Comparison of ENCODE assay signal across 24 cellular contexts in the genomic region with DNA sequence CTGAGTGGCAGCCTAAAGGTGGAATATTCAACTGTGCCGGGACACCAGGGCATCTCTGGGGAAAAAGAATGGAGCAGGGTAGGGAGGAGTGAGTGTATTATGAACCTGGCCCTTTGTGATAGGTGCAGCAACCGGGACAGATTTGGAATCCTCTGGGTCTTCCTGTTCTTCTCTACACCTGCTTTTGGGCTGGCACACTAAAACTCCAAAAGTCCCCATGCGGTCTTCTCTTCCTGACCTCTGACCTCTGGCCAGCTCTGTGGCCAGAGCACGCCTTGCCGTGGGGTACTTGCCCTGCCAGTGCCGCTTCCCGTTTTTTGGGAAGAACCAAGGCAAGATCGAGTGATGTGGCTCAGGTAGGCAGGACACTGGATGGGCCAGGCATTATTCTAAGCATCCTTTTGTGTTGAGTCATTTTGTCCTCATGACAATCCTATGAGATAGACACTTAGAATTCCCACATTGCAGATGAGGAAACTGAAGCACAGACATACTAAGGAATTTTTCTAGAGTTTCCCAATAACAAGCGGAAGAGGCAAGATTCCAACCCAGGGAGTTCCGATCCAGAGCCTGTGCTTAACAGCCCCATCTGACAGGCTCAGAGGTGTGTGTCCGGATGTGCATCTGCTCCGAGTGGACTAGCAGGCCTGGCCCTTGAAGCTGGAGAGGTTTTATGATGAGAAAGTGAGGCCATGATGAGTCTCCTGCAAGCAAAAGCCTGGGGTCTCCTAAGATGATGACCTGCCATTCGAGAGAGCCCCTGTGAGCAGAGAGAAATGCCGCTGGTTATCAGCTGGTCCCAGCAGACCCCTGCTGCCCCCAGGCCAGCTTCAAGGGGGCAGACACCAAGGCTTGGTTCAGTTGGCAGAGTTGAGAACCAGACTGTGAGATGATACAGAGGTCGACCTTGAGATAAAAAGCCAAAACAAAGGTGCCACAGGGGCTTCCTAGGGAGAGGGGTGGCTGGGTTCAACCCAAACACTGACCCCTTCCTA.
DNase-seq lines count a peak whose midpoint lies in the region; ATAC-seq, FAIRE-seq and TF ChIP-seq lines count a peak whose summit lies in the region.
"Had no signal": no experiment of that assay in that cellular context is flagged by ENCODE, and none has a peak within 500 bp of the region (broad histone marks: within the 10 kb centered on the region; RNA-seq: fewer than 3 reads in every experiment).

No MANE protein-coding gene starts in this region.

- POLR2A ChIA-PET in MCF 10A (lab: Yijun Ruan, JAX), result interaction anchor here (0.6 kb wide), 1 partner anchor 37 kb away, joined by 3 read pairs; no protein-coding TSS in a partner anchor
- POLR2A ChIA-PET in RWPE1 (lab: Yijun Ruan, JAX; ENCODE audit: low non-redundant PET), result no interaction called here

- TF ChIP-seq CTCF in MCF 10A (IDR thresholded peaks at IDR 0.05; ENCODE audit: unreplicated experiment) (no peak), mammary epithelial cell (conservative IDR thresholded peaks at IDR 0.05 in 1 of 2, IDR thresholded peaks at IDR 0.05 in 1 of 2; ENCODE audit: extremely low read depth in 1 of 2, insufficient read depth in 1 of 2, low read depth in 1 of 2, low read length in 2 of 2) (no peak), bronchial epithelial cell (IDR thresholded peaks at IDR 0.05; ENCODE audit: insufficient read depth, low read length, severe bottlenecking) (no peak), RWPE1 (conservative IDR thresholded peaks at IDR 0.05; ENCODE audit: low read depth) (no peak)

- no peak for FAIRE-seq in bronchial epithelial cell (lab: Jason Lieb, UNC)
- FAIRE-seq: A549, D721Med, GM12878 had no signal

- BruUV-seq in MCF 10A (replicated peaks; lab: Mats Ljungman, UMichigan) (no TSS peak), mammary epithelial cell (replicated peaks; lab: Mats Ljungman, UMichigan) (no TSS peak)

- DNase-seq in MCF 10A (ENCODE audit: unreplicated experiment) (peak; percentile 20), mammary epithelial cell (no peak), bronchial epithelial cell (ENCODE audit: low read depth) (peak; percentile 7), kidney tubule cell (ENCODE audit: low spot score) (peak; percentile 59), left cardiac atrium (no peak), RWPE1 (ENCODE audit: low spot score) (no peak)
- DNase-seq: CD8-positive, alpha-beta memory T cell; DMS79; GDM1; Kasumi-1; NCI-H1417; NCI-H2029; NCI-H2171 treated with DMSO at 0.1 percent for 48 hours; NCI-H774; PC-9 had no signal

- ATAC-seq in GM19463 (IDR thresholded peaks at IDR 0.05; ENCODE audit: unreplicated experiment), result no peak
- ATAC-seq in HG03354 (IDR thresholded peaks at IDR 0.05; ENCODE audit: poor library complexity, severe bottlenecking, unreplicated experiment), result no peak
- no peak for ATAC-seq in left cardiac atrium
- ATAC-seq: A549, GM12878, GM23338, Right ventricle myocardium inferior had no signal

- H3K4me1 Mint-ChIP-seq in MCF 10A (ENCODE audit: insufficient read depth, unreplicated experiment), result no peaks in the 10 kb centered on the region
- H3K4me1 Mint-ChIP-seq: IgD-negative memory B cell had no signal

- H3K4me3 ChIP-seq in mammary epithelial cell (replicated peaks in 1 of 3; ENCODE audit: insufficient read depth in 1 of 3, low read depth in 2 of 3, low read length in 3 of 3) (no peak overlapping the region), bronchial epithelial cell (ENCODE audit: low read depth, low read length) (no peak overlapping the region)
- H3K4me3 ChIP-seq: A549; BLaER1 treated with 17β-estradiol and CSF1 and Interleukin-3, amounts not matched to agents 10 nM and 100 nM; GM12878; GM23338; PC-9 had no signal

- H3K27ac ChIP-seq in mammary epithelial cell (ENCODE audit: insufficient read depth, low read depth, low read length) (no peak overlapping the region), RWPE1 (no peak overlapping the region)
- H3K27ac ChIP-seq: A549; BLaER1 treated with 17β-estradiol and CSF1 and Interleukin-3, amounts not matched to agents 10 nM and 100 nM; PC-9 had no signal

- H3K27me3 ChIP-seq in mammary epithelial cell (ENCODE audit: insufficient read depth, low read length) (no peaks in the 10 kb centered on the region), bronchial epithelial cell (ENCODE audit: control insufficient read depth, insufficient read depth, low read length) (no peaks in the 10 kb centered on the region)

- H3K9ac ChIP-seq in mammary epithelial cell (ENCODE audit: insufficient read depth, low read length), result no peak overlapping the region
- H3K9ac ChIP-seq: BLaER1 treated with 17β-estradiol and CSF1 and Interleukin-3, amounts not matched to agents 10 nM and 100 nM had no signal

- H3K4me2 ChIP-seq in mammary epithelial cell (ENCODE audit: insufficient read depth, low read depth, low read length), result no peak overlapping the region
- H3K4me2 ChIP-seq: A549; BLaER1 treated with 17β-estradiol and CSF1 and Interleukin-3, amounts not matched to agents 10 nM and 100 nM; GM23338; PC-9 had no signal

- no peak overlapping the region for H3K27ac Mint-ChIP-seq in MCF 10A (ENCODE audit: low read depth, unreplicated experiment)
- H3K27ac Mint-ChIP-seq: CD8-positive, alpha-beta memory T cell; GM23338 had no signal

- no peak overlapping the region for H3K4me3 Mint-ChIP-seq in MCF 10A (ENCODE audit: unreplicated experiment)
- H3K4me3 Mint-ChIP-seq: CD8-positive, alpha-beta memory T cell; GM23338 had no signal

- no peak overlapping the region for H2AFZ ChIP-seq in mammary epithelial cell (ENCODE audit: low read depth, low read length)
- H2AFZ ChIP-seq: GM23338, PC-9 had no signal

- CTCF ChIA-PET in MCF 10A (lab: Yijun Ruan, JAX) (no interaction called here), mammary epithelial cell (lab: Charles Lee; ENCODE audit: low non-redundant PET) (no interaction called here), RWPE1 (lab: Yijun Ruan, JAX) (no interaction called here)

- H3K4me1 ChIP-seq in mammary epithelial cell (ENCODE audit: insufficient read depth, low read length), result no peaks in the 10 kb centered on the region
- H3K4me1 ChIP-seq: A549 had no signal

- no peaks in the 10 kb centered on the region for H3K9me3 ChIP-seq in mammary epithelial cell (replicated peaks; ENCODE audit: insufficient read depth, low read length)
- H3K9me3 ChIP-seq: A549; BLaER1 treated with 17β-estradiol and CSF1 and Interleukin-3, amounts not matched to agents 10 nM and 100 nM had no signal

- in situ Hi-C loops in mammary epithelial cell (cut with MboI; ENCODE audit: low sequenced_read_pairs in 2 of 2), result no loop called here

- H3K36me3 Mint-ChIP-seq in MCF 10A (ENCODE audit: insufficient read depth, unreplicated experiment), result no peaks in the 10 kb centered on the region
- H3K36me3 Mint-ChIP-seq: CD8-positive, alpha-beta memory T cell; IgD-negative memory B cell had no signal

- no peaks in the 10 kb centered on the region for H3K79me2 ChIP-seq in mammary epithelial cell (ENCODE audit: insufficient read depth, low read length)

- dilution Hi-C loops in mammary epithelial cell (cut with HindIII; ENCODE audit: low sequenced_read_pairs), result no loop called here

- H3K36me3 ChIP-seq in mammary epithelial cell (ENCODE audit: insufficient read depth, low read length) (no peaks in the 10 kb centered on the region), bronchial epithelial cell (ENCODE audit: control insufficient read depth, insufficient read depth, low read length) (no peaks in the 10 kb centered on the region)
- H3K36me3 ChIP-seq: BLaER1 treated with 17β-estradiol and CSF1 and Interleukin-3, amounts not matched to agents 10 nM and 100 nM had no signal

- intact Hi-C loops in MCF 10A (cut with micrococcal nuclease) (no loop called here), mammary epithelial cell (cut with micrococcal nuclease) (no loop called here), left cardiac atrium (cut with DNase I) (no loop called here)

- no peaks in the 10 kb centered on the region for H4K20me1 ChIP-seq in mammary epithelial cell (ENCODE audit: insufficient read depth, low read length)
- H4K20me1 ChIP-seq: BLaER1 treated with 17β-estradiol and CSF1 and Interleukin-3, amounts not matched to agents 10 nM and 100 nM had no signal

- WGBS in mammary epithelial cell (ENCODE audit: low coverage, missing lambda C conversion rate), result 84% methylated on average over 13 of the region's 15 CpGs

- H3K27me3 Mint-ChIP-seq in MCF 10A (ENCODE audit: insufficient read depth, unreplicated experiment), result no peaks in the 10 kb centered on the region

- no peaks in the 10 kb centered on the region for H3K9me3 Mint-ChIP-seq in MCF 10A (ENCODE audit: unreplicated experiment)
- H3K9me3 Mint-ChIP-seq: CD8-positive, alpha-beta memory T cell; GM23338; IgD-negative memory B cell had no signal

Comparison
In these comparisons a context has a peak if more than half of its experiments do, and no peak if none do; other contexts are left out.
1. DNase-seq: peak in MCF 10A (single experiment), bronchial epithelial cell (single experiment) and kidney tubule cell (single experiment); none in mammary epithelial cell (single experiment), left cardiac atrium (single experiment) and RWPE1 (single experiment).